Comparison of ENCODE assay signal across 11 cellular contexts in the genomic region with DNA sequence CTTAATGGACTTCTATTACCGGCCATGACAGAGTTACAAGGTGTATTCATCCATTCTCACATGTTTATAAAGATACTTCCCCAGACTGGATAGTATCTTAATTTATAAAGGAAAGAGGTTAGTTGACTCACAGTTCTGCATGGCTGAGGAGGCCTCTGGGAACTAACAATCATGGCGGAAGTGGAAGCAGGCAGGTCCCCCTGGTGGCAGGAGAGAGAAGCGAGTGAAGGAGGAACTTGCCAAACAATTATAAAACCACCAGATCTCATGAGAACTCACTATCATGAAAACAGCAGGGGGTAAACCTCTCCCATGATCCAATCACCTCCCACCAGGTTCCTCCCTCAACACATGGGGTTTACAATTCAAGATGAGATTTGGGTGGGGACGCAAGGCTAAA.
DNase-seq lines count a peak whose midpoint lies in the region; ATAC-seq, FAIRE-seq and TF ChIP-seq lines count a peak whose summit lies in the region.
"Had no signal": no experiment of that assay in that cellular context is flagged by ENCODE, and none has a peak within 500 bp of the region (broad histone marks: within the 10 kb centered on the region; RNA-seq: fewer than 3 reads in every experiment).

No MANE protein-coding gene starts in this region.

- H4K20me1 ChIP-seq in HepG2 (ENCODE audit: insufficient read depth, low read length) = no peaks in the 10 kb centered on the region

- H3K36me3 ChIP-seq in HepG2 (replicated peaks in 1 of 2; ENCODE audit: control insufficient read depth in 1 of 2, insufficient read depth in 2 of 2, low read length in 2 of 2) (no peaks in the 10 kb centered on the region), right lobe of liver (no peaks in the 10 kb centered on the region), testis (ENCODE audit: low read depth, missing control alignments) (no peaks in the 10 kb centered on the region)
- H3K36me3 ChIP-seq: upper lobe of right lung had no signal

- TF ChIP-seq RAD21 in HepG2 (CRISPR knock-in tag; IDR thresholded peaks at IDR 0.05) = no peak

- TF ChIP-seq POLR2A in HepG2 (IDR thresholded peaks at IDR 0.05; ENCODE audit: insufficient read depth in 1 of 2, low read depth in 2 of 2, low read length in 2 of 2) = no peak
- no peak for TF ChIP-seq POLR2A in right lobe of liver (IDR thresholded peaks at IDR 0.05)
- no peak for TF ChIP-seq POLR2A in testis (IDR thresholded peaks at IDR 0.05)

- no peak for FAIRE-seq in HepG2 (lab: Jason Lieb, UNC)

- no peak overlapping the region for H3K4me2 ChIP-seq in HepG2 (ENCODE audit: low read depth, low read length)

- H3K4me3 ChIP-seq in HepG2 (replicated peaks in 1 of 3; ENCODE audit: insufficient read depth in 1 of 3, low read depth in 2 of 3, low read length in 3 of 3) (no peak overlapping the region), right lobe of liver (no peak overlapping the region), testis (no peak overlapping the region)
- H3K4me3 ChIP-seq: upper lobe of right lung had no signal

- H3K4me1 ChIP-seq in HepG2 (ENCODE audit: insufficient read depth, low read length) (no peaks in the 10 kb centered on the region), right lobe of liver (no peaks in the 10 kb centered on the region), testis (no peaks in the 10 kb centered on the region)
- H3K4me1 ChIP-seq: parathyroid adenoma, upper lobe of right lung had no signal

- CTCF ChIA-PET in HepG2 (lab: Yijun Ruan, JAX; ENCODE audit: low intra/inter-chr PET ratio, low total read pairs) = no interaction called here
- CTCF ChIA-PET in activated CD4-positive, alpha-beta T cell treated with anti-CD3 and anti-CD28 coated beads, Interleukin-2, amount 10 ng/mL, durations not matched to agents 7 days and 5 days (lab: Charles Lee) = interaction anchor here (1.0 kb wide), 1 partner anchor 1319 kb away, joined by 3 read pairs; no protein-coding TSS in a partner anchor

- H3K9me3 ChIP-seq in HepG2 (ENCODE audit: low read length) (no peaks in the 10 kb centered on the region), right lobe of liver (no peaks in the 10 kb centered on the region), testis (no peaks in the 10 kb centered on the region)
- H3K9me3 ChIP-seq: upper lobe of right lung had no signal

- H3K9ac ChIP-seq in HepG2 (ENCODE audit: insufficient read depth, low read depth, low read length) = no peak overlapping the region
- H3K9ac ChIP-seq: parathyroid adenoma had no signal

- POLR2A ChIA-PET in HepG2 (lab: Yijun Ruan, JAX) = no interaction called here
- POLR2A ChIA-PET in activated CD4-positive, alpha-beta T cell treated with anti-CD3 and anti-CD28 coated beads, Interleukin-2, amount 10 ng/mL, durations not matched to agents 7 days and 5 days (lab: Charles Lee) = no interaction called here

- DNase-seq in HepG2 (ENCODE audit: low spot score) (peak; percentile 7), right lobe of liver (no peak), testis (peak; percentile 14), UCSD-AML1 (lab: John Stamatoyannopoulos, UW; ENCODE audit: unreplicated experiment) (no peak)
- no peak for DNase-seq in activated CD4-positive, alpha-beta T cell treated with anti-CD3 and anti-CD28 coated beads, Interleukin-2, amount 10 ng/mL, durations not matched to agents 7 days and 5 days
- DNase-seq: activated CD4-positive, CD25-positive, alpha-beta regulatory T cell treated with anti-CD3 and anti-CD28 coated beads, Interleukin-2, amount 50 U/mL, for 72 hours; upper lobe of right lung had no signal

- H3K4me1 Mint-ChIP-seq in activated CD4-positive, alpha-beta T cell treated with anti-CD3 and anti-CD28 coated beads, Interleukin-2, amount 10 ng/mL, durations not matched to agents 7 days and 5 days = no peaks in the 10 kb centered on the region

- no peaks in the 10 kb centered on the region for H3K9me3 Mint-ChIP-seq in activated CD4-positive, alpha-beta T cell treated with anti-CD3 and anti-CD28 coated beads, Interleukin-2, amount 10 ng/mL, durations not matched to agents 7 days and 5 days

- H2AFZ ChIP-seq in HepG2 (ENCODE audit: low read length) = no peak overlapping the region
- H2AFZ ChIP-seq: parathyroid adenoma had no signal

- intact Hi-C loops in HepG2 (cut with micrococcal nuclease; ENCODE audit: unreplicated experiment) (no loop called here), right lobe of liver (cut with DNase I) (no loop called here), testis (cut with DNase I; ENCODE audit: low total_unique reads) (no loop called here)

- 34% methylated on average over 4 of the region's 4 CpGs for WGBS in HepG2 (ENCODE audit: low lambda C conversion rate)
- WGBS in right lobe of liver (ENCODE audit: insufficient coverage, low coverage, low lambda C conversion rate, missing lambda C conversion rate) = 56% methylated on average over 4 of the region's 4 CpGs
- 86 to 91% methylated on average over 4 of the region's 4 CpGs for whole genome bisulfite sequencing in testis, 2 donors

- no peak overlapping the region for H3K27ac Mint-ChIP-seq in activated CD4-positive, alpha-beta T cell treated with anti-CD3 and anti-CD28 coated beads, Interleukin-2, amount 10 ng/mL, durations not matched to agents 7 days and 5 days

- BruUV-seq in HepG2 (replicated peaks; lab: Mats Ljungman, UMichigan) = no TSS peak

- no peaks in the 10 kb centered on the region for H3K36me3 Mint-ChIP-seq in activated CD4-positive, alpha-beta T cell treated with anti-CD3 and anti-CD28 coated beads, Interleukin-2, amount 10 ng/mL, durations not matched to agents 7 days and 5 days (ENCODE audit: low read depth)

- H3K27me3 Mint-ChIP-seq in activated CD4-positive, alpha-beta T cell treated with anti-CD3 and anti-CD28 coated beads, Interleukin-2, amount 10 ng/mL, durations not matched to agents 7 days and 5 days = no peaks in the 10 kb centered on the region

- no peak overlapping the region for H3K4me3 Mint-ChIP-seq in activated CD4-positive, alpha-beta T cell treated with anti-CD3 and anti-CD28 coated beads, Interleukin-2, amount 10 ng/mL, durations not matched to agents 7 days and 5 days

- ATAC-seq in HepG2 (no peak), right lobe of liver (no peak), HG03066 (IDR thresholded peaks at IDR 0.05; ENCODE audit: low read depth, unreplicated experiment) (peak; percentile 81), HG03108 (IDR thresholded peaks at IDR 0.05; ENCODE audit: unreplicated experiment) (no peak)
- ATAC-seq: upper lobe of right lung had no signal

- H3K27me3 ChIP-seq in HepG2 (ENCODE audit: control insufficient read depth in 1 of 2, insufficient read depth in 2 of 2, low read length in 2 of 2) = no peaks in the 10 kb centered on the region
- H3K27me3 ChIP-seq in right lobe of liver = peaks cover 0 to 4% of the 10 kb centered on the region in 2 donors
- H3K27me3 ChIP-seq in testis = no peaks in the 10 kb centered on the region
- H3K27me3 ChIP-seq: upper lobe of right lung had no signal

- no peak overlapping the region for H3K27ac ChIP-seq in HepG2 (ENCODE audit: extremely low read length, insufficient read depth, low read length)
- no peak overlapping the region for H3K27ac ChIP-seq in right lobe of liver
- no peak overlapping the region for H3K27ac ChIP-seq in VCaP
- no peak overlapping the region for H3K27ac ChIP-seq in testis
- H3K27ac ChIP-seq: parathyroid adenoma, upper lobe of right lung had no signal

- in situ Hi-C loops in HepG2 (cut with HindIII; ENCODE audit: extremely low pct_ligation_motif_present, low pct_unique_long_range_greater_than_20kb) = no loop called here

- H3K79me2 ChIP-seq in HepG2 (ENCODE audit: insufficient read depth, low read length) = no peaks in the 10 kb centered on the region
- H3K79me2 ChIP-seq: parathyroid adenoma had no signal

- TF ChIP-seq CTCF in HepG2 (CRISPR knock-in tag; IDR thresholded peaks at IDR 0.05) = no peak
- TF ChIP-seq CTCF in right lobe of liver (IDR thresholded peaks at IDR 0.05) = no peak
- TF ChIP-seq CTCF in VCaP (conservative IDR thresholded peaks at IDR 0.05) = peak; percentile 36
- TF ChIP-seq CTCF in testis (IDR thresholded peaks at IDR 0.05) = peak in 2 of 3 experiments; percentile 4 to 27

- TF ChIP-seq EP300 in HepG2 (IDR thresholded peaks at IDR 0.05; ENCODE audit: low read depth in 2 of 2, low read length in 2 of 2) (no peak), HepG2 (CRISPR knock-in tag; IDR thresholded peaks at IDR 0.05; ENCODE audit: borderline replicate concordance) (no peak)

TF ChIP-seq in HepG2, 621 proteins besides CTCF, POLR2A, EP300 and RAD21:
- TF ChIP-seq ZNF235 (CRISPR knock-in tag; IDR thresholded peaks at IDR 0.05; ENCODE audit: borderline replicate concordance) (no peak), RXRB (CRISPR knock-in tag; IDR thresholded peaks at IDR 0.05; ENCODE audit: borderline replicate concordance) (no peak), ZKSCAN5 (CRISPR knock-in tag; IDR thresholded peaks at IDR 0.05) (no peak), ZNF746 (CRISPR knock-in tag; IDR thresholded peaks at IDR 0.05) (no peak), ZFYVE20 (CRISPR knock-in tag; IDR thresholded peaks at IDR 0.05; ENCODE audit: borderline replicate concordance, low read depth) (no peak), NR2F1 (CRISPR knock-in tag; IDR thresholded peaks at IDR 0.05) (no peak), REXO4 (CRISPR knock-in tag; IDR thresholded peaks at IDR 0.05; ENCODE audit: borderline replicate concordance) (no peak), ZNF850 (CRISPR knock-in tag; conservative IDR thresholded peaks at IDR 0.05) (no peak)
- TF ChIP-seq, protein P1, sequence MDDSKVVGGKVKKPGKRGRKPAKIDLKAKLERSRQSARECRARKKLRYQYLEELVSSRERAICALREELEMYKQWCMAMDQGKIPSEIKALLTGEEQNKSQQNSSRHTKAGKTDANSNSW (CRISPR knock-in tag; IDR thresholded peaks at IDR 0.05; ENCODE audit: borderline replicate concordance) = no peak

Comparison
In these comparisons a context has a peak if more than half of its experiments do, and no peak if none do; other contexts are left out.
1. DNase-seq: peak in HepG2 (single experiment) and testis (single experiment); none in right lobe of liver (0 of 3), activated CD4-positive, alpha-beta T cell treated with anti-CD3 and anti-CD28 coated beads, Interleukin-2, amount 10 ng/mL, durations not matched to agents 7 days and 5 days (single experiment) and UCSD-AML1 (single experiment).
2. CTCF ChIP-seq: peak in VCaP (single experiment) and testis (2 of 3); none in HepG2 (single experiment) and right lobe of liver (0 of 4).